Comparison of ENCODE assay signal across 8 cellular contexts in genomic region chr1:111737216-111738132, GRCh38. TPM values are rescaled to one million over a fixed set of nuclear protein-coding genes. Genes with fewer than 3 reads are reported as not detected.
DNase-seq lines count a peak whose midpoint lies in the region; ATAC-seq, FAIRE-seq and TF ChIP-seq lines count a peak whose summit lies in the region.

No MANE protein-coding gene starts in this region.

- peaks cover 15 to 25% of the 10 kb centered on the region in 2 donors for H3K4me1 ChIP-seq in kidney (ENCODE audit: control insufficient read depth in 1 of 2, insufficient read depth in 1 of 2, low read depth in 1 of 2, low read length in 2 of 2)

- no peaks in the 10 kb centered on the region for H3K9me3 ChIP-seq in kidney (ENCODE audit: control insufficient read depth in 1 of 2, low read length in 2 of 2)

- H3K36me3 ChIP-seq in kidney (ENCODE audit: control insufficient read depth in 1 of 2, insufficient read depth in 2 of 2, low read length in 2 of 2), result no peaks in the 10 kb centered on the region

- TF ChIP-seq CTCF in kidney (IDR thresholded peaks at IDR 0.05; ENCODE audit: borderline replicate concordance, extremely low read depth, insufficient read depth), result no peak

- POLR2A ChIA-PET in activated CD4-positive, alpha-beta T cell treated with anti-CD3 and anti-CD28 coated beads, Interleukin-2, amount 10 ng/mL, durations not matched to agents 7 days and 5 days (lab: Charles Lee), result no interaction called here

- no peak overlapping the region for H3K9ac ChIP-seq in kidney (ENCODE audit: low read length in 2 of 2)

- H3K4me3 ChIP-seq in kidney (ENCODE audit: low read length in 2 of 2), result peak overlapping the region; percentile 57 to 84

- H3K27ac ChIP-seq in kidney (ENCODE audit: low read depth in 2 of 2, low read length in 2 of 2), result peak overlapping the region in 1 of 2 donors; percentile 12
- H3K27ac ChIP-seq in temporal lobe (ENCODE audit: low read depth, low read length), result peak overlapping the region; percentile 83

- peaks cover 27% of the 10 kb centered on the region for H3K4me1 Mint-ChIP-seq in activated CD4-positive, alpha-beta T cell treated with anti-CD3 and anti-CD28 coated beads, Interleukin-2, amount 10 ng/mL, durations not matched to agents 7 days and 5 days
- H3K4me1 Mint-ChIP-seq in activated T-cell treated with anti-CD3 and anti-CD28 coated beads, Interleukin-2, amount 50 U/mL, for 72 hours (ENCODE audit: low read depth), result peaks cover 31% of the 10 kb centered on the region

- FAIRE-seq in kidney (lab: Jason Lieb, UNC), result no peak

- H3K27me3 Mint-ChIP-seq in activated CD4-positive, alpha-beta T cell treated with anti-CD3 and anti-CD28 coated beads, Interleukin-2, amount 10 ng/mL, durations not matched to agents 7 days and 5 days, result peaks cover 30% of the 10 kb centered on the region
- H3K27me3 Mint-ChIP-seq in activated T-cell treated with anti-CD3 and anti-CD28 coated beads, Interleukin-2, amount 50 U/mL, for 72 hours (ENCODE audit: low read depth), result peaks cover 47% of the 10 kb centered on the region

- DNase-seq in activated CD4-positive, alpha-beta T cell treated with anti-CD3 and anti-CD28 coated beads, Interleukin-2, amount 10 ng/mL, durations not matched to agents 7 days and 5 days, result no peak
- DNase-seq in activated CD4-positive, alpha-beta T cell treated with anti-CD3 and anti-CD28 coated beads, Interleukin-2, amount 50 U/mL, for 4 hours, result no peak
- no peak for DNase-seq in activated T-cell treated with anti-CD3 and anti-CD28 coated beads, Interleukin-2, amount 50 U/mL, for 72 hours
- DNase-seq in kidney (no peak), HuH-7.5 (ENCODE audit: low spot score) (no peak)

- no peak overlapping the region for H3K27ac Mint-ChIP-seq in activated CD4-positive, alpha-beta T cell treated with anti-CD3 and anti-CD28 coated beads, Interleukin-2, amount 10 ng/mL, durations not matched to agents 7 days and 5 days
- no peak overlapping the region for H3K27ac Mint-ChIP-seq in activated T-cell treated with anti-CD3 and anti-CD28 coated beads, Interleukin-2, amount 50 U/mL, for 72 hours

- no peaks in the 10 kb centered on the region for H3K9me3 Mint-ChIP-seq in activated CD4-positive, alpha-beta T cell treated with anti-CD3 and anti-CD28 coated beads, Interleukin-2, amount 10 ng/mL, durations not matched to agents 7 days and 5 days
- no peaks in the 10 kb centered on the region for H3K9me3 Mint-ChIP-seq in activated T-cell treated with anti-CD3 and anti-CD28 coated beads, Interleukin-2, amount 50 U/mL, for 72 hours

- intact Hi-C loops in kidney (cut with DNase I), result no loop called here

- ATAC-seq in activated T-cell treated with anti-CD3 and anti-CD28 coated beads, Interleukin-2, amount 50 U/mL, for 72 hours (replicated peaks in 1 of 2), result no peak
- no peak for ATAC-seq in HG02840 (IDR thresholded peaks at IDR 0.05; ENCODE audit: low FRiP score, unreplicated experiment)
- no peak for ATAC-seq in GM18517 (IDR thresholded peaks at IDR 0.05; ENCODE audit: unreplicated experiment)

- peaks cover 3% of the 10 kb centered on the region for H3K36me3 Mint-ChIP-seq in activated CD4-positive, alpha-beta T cell treated with anti-CD3 and anti-CD28 coated beads, Interleukin-2, amount 10 ng/mL, durations not matched to agents 7 days and 5 days (ENCODE audit: low read depth)
- H3K36me3 Mint-ChIP-seq in activated T-cell treated with anti-CD3 and anti-CD28 coated beads, Interleukin-2, amount 50 U/mL, for 72 hours (ENCODE audit: insufficient read depth in 2 of 2), result peaks cover 0 to 5% of the 10 kb centered on the region in 2 donors

- peak overlapping the region; percentile 82 for H3K4me3 Mint-ChIP-seq in activated CD4-positive, alpha-beta T cell treated with anti-CD3 and anti-CD28 coated beads, Interleukin-2, amount 10 ng/mL, durations not matched to agents 7 days and 5 days
- H3K4me3 Mint-ChIP-seq in activated T-cell treated with anti-CD3 and anti-CD28 coated beads, Interleukin-2, amount 50 U/mL, for 72 hours, result peak overlapping the region; percentile 73 to 97

- CTCF ChIA-PET in activated CD4-positive, alpha-beta T cell treated with anti-CD3 and anti-CD28 coated beads, Interleukin-2, amount 10 ng/mL, durations not matched to agents 7 days and 5 days (lab: Charles Lee), result interaction anchor here (0.5 to 3.0 kb wide), 10 partner anchors 9 to 230 kb away, joined by 3 to 13 read pairs (median 4); no protein-coding TSS in a partner anchor

RNA-seq across cellular contexts. Expression of gene INKA2, which starts 1.7 kb away (rescaled TPM):
- total RNA-seq in activated CD4-positive, alpha-beta T cell treated with anti-CD3 and anti-CD28 coated beads, Interleukin-2, amount 10 ng/mL, durations not matched to agents 7 days and 5 days, result 1 to 10 TPM; 2.4 to 4.2 TPM
- 1 to 10 TPM; 3.9 to 4.3 TPM for total RNA-seq in activated T-cell treated with anti-CD3 and anti-CD28 coated beads, Interleukin-2, amount 50 U/mL, for 72 hours
- total RNA-seq in kidney, result 5.6 TPM
- polyA plus RNA-seq in kidney (ENCODE audit: insufficient read depth, low read depth, low replicate concordance), result 3.5 TPM
- total RNA-seq in temporal lobe, result 2.7 TPM

RNA-seq across cellular contexts. Expression of gene DDX20, which starts 18.2 kb away (rescaled TPM):
- total RNA-seq in activated CD4-positive, alpha-beta T cell treated with anti-CD3 and anti-CD28 coated beads, Interleukin-2, amount 10 ng/mL, durations not matched to agents 7 days and 5 days, result 10 to 100 TPM; 14.4 to 18.9 TPM
- 10 to 100 TPM; 13.3 to 15.8 TPM for total RNA-seq in activated T-cell treated with anti-CD3 and anti-CD28 coated beads, Interleukin-2, amount 50 U/mL, for 72 hours
- total RNA-seq in kidney (9.6 TPM), temporal lobe (17.0 TPM)
- polyA plus RNA-seq in kidney (ENCODE audit: insufficient read depth, low read depth, low replicate concordance), result 5.5 TPM
